8 cellular contexts compared by ENCODE assay signal in the genomic region with DNA sequence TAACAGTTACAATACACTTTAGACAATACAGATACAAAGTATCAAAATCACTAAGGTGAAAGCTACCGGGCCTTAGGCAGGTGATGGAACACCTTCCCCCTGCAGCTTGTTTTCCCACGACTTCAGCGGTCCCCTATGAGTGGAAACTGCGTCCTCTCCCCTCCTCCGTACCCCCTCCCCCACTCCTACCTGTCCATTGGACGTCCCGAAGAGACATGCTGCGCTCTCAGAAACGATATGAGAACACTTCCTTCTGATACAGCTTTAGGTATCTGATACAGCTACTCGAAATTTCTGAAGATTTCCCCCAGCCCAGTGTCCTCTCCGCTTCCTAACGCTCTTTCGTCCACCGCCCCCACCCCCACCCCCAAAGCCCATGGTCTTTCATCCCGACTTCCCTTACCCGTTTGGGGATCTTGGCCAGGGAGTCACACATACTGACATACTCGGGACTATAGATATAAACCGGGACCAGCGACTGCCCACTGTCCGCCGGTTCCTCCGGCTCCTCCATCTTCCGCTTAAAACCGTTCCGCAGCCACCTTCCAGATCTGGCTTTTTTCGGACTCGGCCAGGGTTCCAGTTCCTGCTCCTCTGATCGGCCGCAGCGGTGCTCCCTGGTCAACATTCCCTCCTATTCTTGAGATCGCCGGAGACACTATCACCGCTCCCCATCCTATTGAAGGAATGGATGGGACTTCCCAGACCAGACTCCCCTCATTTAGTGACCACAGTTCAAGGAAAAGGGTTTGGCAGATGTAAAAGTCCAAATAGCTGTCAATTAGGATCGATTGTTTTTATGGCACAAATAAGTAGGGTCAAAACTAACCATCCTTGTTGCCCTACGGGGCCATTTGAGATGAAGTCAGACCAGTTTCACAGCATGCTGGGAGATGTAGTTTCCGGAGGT. TPM values are rescaled to one million over a fixed set of nuclear protein-coding genes. Genes with fewer than 3 reads are reported as not detected.
DNase-seq lines count a peak whose midpoint lies in the region; ATAC-seq and TF ChIP-seq lines count a peak whose summit lies in the region.

A gene (minus strand): TSS at position 596 of the 910 bp plus-strand sequence. CDS start 82 bp downstream, at position 514.

- H3K9me3 ChIP-seq in AG04450 (ENCODE audit: control insufficient read depth, insufficient read depth, low read length) (no peaks in the 10 kb centered on the region), iPS-18a (ENCODE audit: control insufficient read depth, low read depth, low read length) (peaks cover 16% of the 10 kb centered on the region), gastrocnemius medialis (no peaks in the 10 kb centered on the region)

- POLR2A ChIA-PET in AG04450 (lab: Yijun Ruan, JAX): no interaction called here

- ATAC-seq in GM18861 (IDR thresholded peaks at IDR 0.05; ENCODE audit: unreplicated experiment) (peak; percentile 95), HG03060 (IDR thresholded peaks at IDR 0.05; ENCODE audit: low read depth, unreplicated experiment) (peak; percentile 91), gastrocnemius medialis (peak; percentile 67 to 77)

- no peaks in the 10 kb centered on the region for H3K4me1 ChIP-seq in iPS-18a (ENCODE audit: control insufficient read depth, low read depth, low read length)
- H3K4me1 ChIP-seq in gastrocnemius medialis: no peaks in the 10 kb centered on the region

- H3K36me3 ChIP-seq in iPS-18a (ENCODE audit: control insufficient read depth, low read depth, low read length) (peaks cover 7% of the 10 kb centered on the region), gastrocnemius medialis (peaks cover 0 to 5% of the 10 kb centered on the region in 2 donors)

- no peak for TF ChIP-seq CTCF in AG04450 (IDR thresholded peaks at IDR 0.05; ENCODE audit: low read depth, low read length)
- TF ChIP-seq CTCF in gastrocnemius medialis (IDR thresholded peaks at IDR 0.05 in 4 of 5, conservative IDR thresholded peaks at IDR 0.05 in 1 of 5): no peak

- peak within 1 kb of the TSS; percentile 31 for H3K27ac ChIP-seq in AG04450 (ENCODE audit: low read depth, low read length)
- peak within 1 kb of the TSS; percentile 85 for H3K27ac ChIP-seq in iPS-18a (ENCODE audit: low read length)
- peak within 1 kb of the TSS; percentile 73 to 84 (median 79) for H3K27ac ChIP-seq in gastrocnemius medialis

- peak within 1 kb of the TSS; percentile 67 for H3K9ac ChIP-seq in iPS-18a (ENCODE audit: low read length)

- H3K27me3 ChIP-seq in AG04450 (ENCODE audit: control insufficient read depth, insufficient read depth, low read length) (no peaks in the 10 kb centered on the region), iPS-18a (ENCODE audit: control insufficient read depth, insufficient read depth, low read length) (no peaks in the 10 kb centered on the region), gastrocnemius medialis (no peaks in the 10 kb centered on the region)

- DNase-seq in AG04450 (ENCODE audit: low read depth, low spot score): peak; percentile 55
- DNase-seq in NCI-H2029 treated with DMSO at 0.1 percent for 48 hours (lab: John Stamatoyannopoulos, UW): peak; percentile 61
- DNase-seq in T-helper 22 cell (ENCODE audit: low read depth): peak; percentile 17
- DNase-seq in T47D (ENCODE audit: low read depth in 1 of 2, low spot score in 1 of 2): peak; percentile 2 to 76
- DNase-seq in gastrocnemius medialis: peak; percentile 33 to 51

- CTCF ChIA-PET in AG04450 (lab: Charles Lee): interaction anchor here (0.6 to 1.2 kb wide), 7 partner anchors 10 to 569 kb away, joined by 3 to 6 read pairs (median 3); a partner anchor contains a TSS

- H3K4me3 ChIP-seq in AG04450 (ENCODE audit: low read depth, low read length): peak within 1 kb of the TSS; percentile 74
- H3K4me3 ChIP-seq in iPS-18a (ENCODE audit: low read length): peak within 1 kb of the TSS; percentile 96
- peak within 1 kb of the TSS; percentile 49 to 71 (median 66) for H3K4me3 ChIP-seq in gastrocnemius medialis

- in situ Hi-C loops in T47D (cut with HindIII; ENCODE audit: low pct_unique_long_range_greater_than_20kb, low sequenced_read_pairs) (no loop called here), gastrocnemius medialis (cut with MboI; ENCODE audit: low sequenced_read_pairs in 4 of 4) (no loop called here)

- intact Hi-C loops in gastrocnemius medialis (cut with DNase I; ENCODE audit: low total_unique reads): no loop called here

- TF ChIP-seq POLR2A in gastrocnemius medialis (IDR thresholded peaks at IDR 0.05): no peak

RNA-seq across cellular contexts. Expression of the gene that starts here (rescaled TPM):
- 22.7 and 24.8 TPM in 2 replicates for polyA plus RNA-seq in AG04450 (2011; rRNA removed)
- polyA minus RNA-seq in AG04450 (2011; rRNA and poly(A)+ RNA removed): 29.6 and 32.5 TPM in 2 replicates
- 10 to 100 TPM in 3 of 4 donors, 1 to 10 TPM in 1; 9.0 to 18.1 (median 14.2) TPM for total RNA-seq in gastrocnemius medialis

Comparison
In these comparisons a context has a peak if more than half of its experiments do, and no peak if none do; other contexts are left out.
1. Peak in every context shown above with its lines: DNase-seq, ATAC-seq, H3K4me3 ChIP-seq and H3K27ac ChIP-seq.
2. H3K27ac ChIP-seq: peak in every context shown above with its lines; median percentile 85 in iPS-18a; 79 in gastrocnemius medialis; 31 in AG04450.